ENCODE assay signal across 23 cellular contexts in the genomic region with DNA sequence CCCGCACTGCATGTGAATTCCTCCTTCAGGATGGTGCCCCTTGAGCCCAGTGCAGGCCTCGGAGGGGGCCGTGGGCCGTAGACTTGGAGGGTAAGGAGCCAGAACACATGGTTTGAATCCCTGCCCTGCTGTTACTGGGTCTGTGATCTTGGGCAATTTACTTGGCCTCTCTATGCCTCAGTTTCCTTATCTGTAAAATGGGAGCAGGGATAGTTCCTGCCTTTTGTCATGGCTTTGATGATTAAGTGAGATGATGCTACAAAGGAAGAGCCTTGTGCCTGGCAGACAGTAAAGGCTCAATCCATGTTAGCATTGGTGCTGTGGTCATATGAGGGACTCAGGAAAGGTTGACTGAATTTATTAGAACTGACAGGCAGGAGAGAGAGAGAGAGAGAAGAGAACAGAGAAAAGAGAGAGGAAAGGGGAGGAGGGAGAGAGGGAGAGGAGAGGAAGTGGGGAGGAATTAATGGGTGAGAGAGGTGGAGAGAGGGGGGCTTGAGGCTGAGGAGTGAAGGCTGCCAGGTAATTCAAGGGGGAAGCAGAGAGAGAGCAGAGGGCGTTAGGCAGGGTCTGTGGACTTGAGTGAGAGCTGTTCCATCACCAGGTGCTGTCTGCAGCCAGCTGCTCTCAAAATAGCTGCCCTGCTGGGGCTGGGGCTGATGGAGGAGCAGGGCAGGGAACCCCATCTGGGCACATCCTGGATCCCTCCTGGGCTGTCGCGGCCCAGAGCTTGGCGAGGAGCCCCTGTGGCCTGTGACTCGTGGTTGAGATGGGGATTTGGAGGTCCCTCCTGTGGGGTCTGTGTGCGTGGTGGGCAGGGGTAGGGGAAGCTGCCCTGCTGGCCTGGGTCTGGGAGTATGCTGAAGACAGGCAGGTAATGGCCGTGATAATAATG. TPM values are rescaled to one million over a fixed set of nuclear protein-coding genes. Genes with fewer than 3 reads are reported as not detected.
DNase-seq lines count a peak whose midpoint lies in the region; ATAC-seq and TF ChIP-seq lines count a peak whose summit lies in the region.
"Had no signal": no experiment of that assay in that cellular context is flagged by ENCODE, and none has a peak within 500 bp of the region (broad histone marks: within the 10 kb centered on the region; RNA-seq: fewer than 3 reads in every experiment).

No MANE protein-coding gene starts in this region.

- H3K9ac ChIP-seq in Loucy (ENCODE audit: low read depth, low read length, poor library complexity, severe bottlenecking) (peak overlapping the region; percentile 30), mammary epithelial cell (ENCODE audit: insufficient read depth, low read length) (no peak overlapping the region)

- in situ Hi-C loops in mammary epithelial cell (cut with MboI; ENCODE audit: low sequenced_read_pairs in 2 of 2), result loop anchor here in 1 of 2 donors (25.0 kb wide), 1 partner anchor 293 kb away; no protein-coding TSS in a partner anchor

- dilution Hi-C loops in mammary epithelial cell (cut with HindIII; ENCODE audit: low sequenced_read_pairs), result no loop called here

- no TSS peak for BruUV-seq in mammary epithelial cell (replicated peaks; lab: Mats Ljungman, UMichigan)

- intact Hi-C loops in activated CD4-positive, alpha-beta T cell treated with anti-CD3 and anti-CD28 coated beads, Interleukin-2, amount 10 ng/mL, durations not matched to agents 24 days and 14 days (cut with micrococcal nuclease), result no loop called here
- intact Hi-C loops in mammary epithelial cell (cut with micrococcal nuclease), result loop anchor here (5.0 kb wide), 1 partner anchor 93 kb away; no protein-coding TSS in a partner anchor

- H2AFZ ChIP-seq in Loucy (ENCODE audit: low read length) (no peak overlapping the region), mammary epithelial cell (ENCODE audit: low read depth, low read length) (no peak overlapping the region)

- H3K4me1 ChIP-seq in Loucy (ENCODE audit: insufficient read depth, low read length, poor library complexity, severe bottlenecking) (peaks cover 9% of the 10 kb centered on the region), mammary epithelial cell (ENCODE audit: insufficient read depth, low read length) (peaks cover 37% of the 10 kb centered on the region)
- H3K4me1 ChIP-seq: prostate gland had no signal

- peaks cover 6% of the 10 kb centered on the region for H3K9me3 Mint-ChIP-seq in activated CD4-positive, alpha-beta T cell treated with anti-CD3 and anti-CD28 coated beads, Interleukin-2, amount 10 ng/mL, durations not matched to agents 24 days and 14 days
- no peaks in the 10 kb centered on the region for H3K9me3 Mint-ChIP-seq in central memory CD8-positive, alpha-beta T cell
- no peaks in the 10 kb centered on the region for H3K9me3 Mint-ChIP-seq in stimulated activated effector memory CD8-positive, alpha-beta T cell treated with anti-CD3 and anti-CD28 coated beads, Interleukin-12 subunit alpha, Interleukin-12 subunit beta, amount 100 ng/mL, for 72 hours
- no peaks in the 10 kb centered on the region for H3K9me3 Mint-ChIP-seq in osteocyte (ENCODE audit: unreplicated experiment)
- H3K9me3 Mint-ChIP-seq: activated CD4-positive, alpha-beta memory T cell treated with anti-CD3 and anti-CD28 coated beads, Interleukin-2, amount 10 ng/mL, durations not matched to agents 7 days and 5 days; activated naive CD4-positive, alpha-beta T cell treated with anti-CD3 and anti-CD28 coated beads for 36 hours; nephron had no signal

- ATAC-seq in central memory CD8-positive, alpha-beta T cell (replicated peaks; ENCODE audit: extremely low read depth, poor library complexity, severe bottlenecking), result no peak
- ATAC-seq in stimulated activated effector memory CD8-positive, alpha-beta T cell treated with anti-CD3 and anti-CD28 coated beads, Interleukin-12 subunit alpha, Interleukin-12 subunit beta, amount 100 ng/mL, for 72 hours, result no peak
- ATAC-seq: HCT116, left lobe of liver, SK-N-SH treated with all-trans-retinoic acid at 6 μM for 48 hours had no signal

- peaks cover 6% of the 10 kb centered on the region; the same call in 1 of the 2 replicates for H3K36me3 ChIP-seq in Loucy (ENCODE audit: insufficient read depth, low read length)
- H3K36me3 ChIP-seq in mammary epithelial cell (ENCODE audit: insufficient read depth, low read length), result no peaks in the 10 kb centered on the region
- H3K36me3 ChIP-seq: prostate gland had no signal

- no peaks in the 10 kb centered on the region for H3F3A ChIP-seq in Loucy (ENCODE audit: low read depth)

- H4K20me1 ChIP-seq in Loucy (ENCODE audit: insufficient read depth, low read length, poor library complexity, severe bottlenecking) (no peaks in the 10 kb centered on the region), mammary epithelial cell (ENCODE audit: insufficient read depth, low read length) (no peaks in the 10 kb centered on the region)

- H3K9me3 ChIP-seq in Loucy (ENCODE audit: insufficient read depth, low read depth, low read length) (no peaks in the 10 kb centered on the region), mammary epithelial cell (replicated peaks; ENCODE audit: insufficient read depth, low read length) (no peaks in the 10 kb centered on the region)
- H3K9me3 ChIP-seq: prostate gland had no signal

- H3K27me3 ChIP-seq in Loucy (ENCODE audit: insufficient read depth, low read length, poor library complexity, severe bottlenecking) (no peaks in the 10 kb centered on the region), mammary epithelial cell (ENCODE audit: insufficient read depth, low read length) (no peaks in the 10 kb centered on the region)

- WGBS in mammary epithelial cell (ENCODE audit: low coverage, missing lambda C conversion rate), result 59% methylated on average over 9 of the region's 11 CpGs

- H3K27ac Mint-ChIP-seq in activated CD4-positive, alpha-beta T cell treated with anti-CD3 and anti-CD28 coated beads, Interleukin-2, amount 10 ng/mL, durations not matched to agents 24 days and 14 days, result peak overlapping the region; percentile 35
- H3K27ac Mint-ChIP-seq in central memory CD8-positive, alpha-beta T cell (ENCODE audit: low read depth), result peak overlapping the region; percentile 7
- H3K27ac Mint-ChIP-seq in stimulated activated effector memory CD8-positive, alpha-beta T cell treated with anti-CD3 and anti-CD28 coated beads, Interleukin-12 subunit alpha, Interleukin-12 subunit beta, amount 100 ng/mL, for 72 hours, result peak overlapping the region; percentile 23
- no peak overlapping the region for H3K27ac Mint-ChIP-seq in osteocyte (ENCODE audit: unreplicated experiment)
- H3K27ac Mint-ChIP-seq: activated CD4-positive, alpha-beta memory T cell treated with anti-CD3 and anti-CD28 coated beads, Interleukin-2, amount 10 ng/mL, durations not matched to agents 7 days and 5 days; activated naive CD4-positive, alpha-beta T cell treated with anti-CD3 and anti-CD28 coated beads for 36 hours; nephron had no signal

- H3K27ac ChIP-seq in mammary epithelial cell (ENCODE audit: insufficient read depth, low read depth, low read length), result no peak overlapping the region
- H3K27ac ChIP-seq: prostate gland had no signal

- H3K27me3 Mint-ChIP-seq in activated CD4-positive, alpha-beta T cell treated with anti-CD3 and anti-CD28 coated beads, Interleukin-2, amount 10 ng/mL, durations not matched to agents 24 days and 14 days, result no peaks in the 10 kb centered on the region
- no peaks in the 10 kb centered on the region for H3K27me3 Mint-ChIP-seq in central memory CD8-positive, alpha-beta T cell
- H3K27me3 Mint-ChIP-seq in osteocyte (ENCODE audit: unreplicated experiment), result no peaks in the 10 kb centered on the region
- H3K27me3 Mint-ChIP-seq: activated CD4-positive, alpha-beta memory T cell treated with anti-CD3 and anti-CD28 coated beads, Interleukin-2, amount 10 ng/mL, durations not matched to agents 7 days and 5 days had no signal

- H3K36me3 Mint-ChIP-seq in activated CD4-positive, alpha-beta T cell treated with anti-CD3 and anti-CD28 coated beads, Interleukin-2, amount 10 ng/mL, durations not matched to agents 24 days and 14 days (ENCODE audit: low read depth), result peaks cover 31% of the 10 kb centered on the region
- peaks cover 4% of the 10 kb centered on the region for H3K36me3 Mint-ChIP-seq in central memory CD8-positive, alpha-beta T cell (ENCODE audit: insufficient read depth)
- peaks cover 32% of the 10 kb centered on the region for H3K36me3 Mint-ChIP-seq in stimulated activated effector memory CD8-positive, alpha-beta T cell treated with anti-CD3 and anti-CD28 coated beads, Interleukin-12 subunit alpha, Interleukin-12 subunit beta, amount 100 ng/mL, for 72 hours
- H3K36me3 Mint-ChIP-seq in osteocyte (ENCODE audit: unreplicated experiment), result no peaks in the 10 kb centered on the region

- no peak overlapping the region for H3K4me3 Mint-ChIP-seq in activated CD4-positive, alpha-beta T cell treated with anti-CD3 and anti-CD28 coated beads, Interleukin-2, amount 10 ng/mL, durations not matched to agents 24 days and 14 days
- H3K4me3 Mint-ChIP-seq in central memory CD8-positive, alpha-beta T cell, result no peak overlapping the region
- H3K4me3 Mint-ChIP-seq in stimulated activated effector memory CD8-positive, alpha-beta T cell treated with anti-CD3 and anti-CD28 coated beads, Interleukin-12 subunit alpha, Interleukin-12 subunit beta, amount 100 ng/mL, for 72 hours, result no peak overlapping the region
- H3K4me3 Mint-ChIP-seq in osteocyte (ENCODE audit: unreplicated experiment), result no peak overlapping the region
- H3K4me3 Mint-ChIP-seq: activated CD4-positive, alpha-beta memory T cell treated with anti-CD3 and anti-CD28 coated beads, Interleukin-2, amount 10 ng/mL, durations not matched to agents 7 days and 5 days; activated naive CD4-positive, alpha-beta T cell treated with anti-CD3 and anti-CD28 coated beads for 36 hours; CD14-positive monocyte; nephron had no signal

- no peak for DNase-seq in activated CD4-positive, alpha-beta T cell treated with anti-CD3 and anti-CD28 coated beads, Interleukin-2, amount 10 ng/mL, durations not matched to agents 24 days and 14 days
- DNase-seq in activated CD4-positive, alpha-beta T cell treated with anti-CD3 and anti-CD28 coated beads for 4 hours, result no peak
- DNase-seq in central memory CD8-positive, alpha-beta T cell (ENCODE audit: low spot score in 2 of 2), result no peak
- no peak for DNase-seq in stimulated activated effector memory CD8-positive, alpha-beta T cell treated with anti-CD3 and anti-CD28 coated beads, Interleukin-12 subunit alpha, Interleukin-12 subunit beta, amount 100 ng/mL, for 72 hours (ENCODE audit: low spot score in 2 of 2)
- DNase-seq in osteocyte (ENCODE audit: extremely low spot score, unreplicated experiment) (no peak), mammary epithelial cell (no peak)
- DNase-seq: activated CD4-positive, alpha-beta memory T cell treated with anti-CD3 and anti-CD28 coated beads, Interleukin-2, amount 10 ng/mL, durations not matched to agents 7 days and 5 days; activated CD4-positive, CD25-positive, alpha-beta regulatory T cell; activated naive CD4-positive, alpha-beta T cell treated with anti-CD3 and anti-CD28 coated beads for 36 hours; aorta; DMS153; foreskin fibroblast; NCI-H1048; NCI-H2081 treated with DMSO at 0.1 percent for 48 hours; NCI-H526 treated with DMSO at 0.1 percent for 48 hours; T-helper 9 cell had no signal

- no peaks in the 10 kb centered on the region for H3K9me2 ChIP-seq in Loucy (replicated peaks; ENCODE audit: low read depth, low read length)

- no peak for TF ChIP-seq CTCF in Loucy (conservative IDR thresholded peaks at IDR 0.05; ENCODE audit: low read length)
- no peak for TF ChIP-seq CTCF in osteocyte (IDR thresholded peaks at IDR 0.05)
- no peak for TF ChIP-seq CTCF in mammary epithelial cell (conservative IDR thresholded peaks at IDR 0.05 in 1 of 2, IDR thresholded peaks at IDR 0.05 in 1 of 2; ENCODE audit: extremely low read depth in 1 of 2, insufficient read depth in 1 of 2, low read depth in 1 of 2, low read length in 2 of 2)

- H3K4me3 ChIP-seq in Loucy (ENCODE audit: low read length, poor library complexity, severe bottlenecking) (no peak overlapping the region), mammary epithelial cell (replicated peaks in 1 of 3; ENCODE audit: insufficient read depth in 1 of 3, low read depth in 2 of 3, low read length in 3 of 3) (no peak overlapping the region)
- H3K4me3 ChIP-seq: prostate gland had no signal

- CTCF ChIA-PET in mammary epithelial cell (lab: Charles Lee; ENCODE audit: low non-redundant PET), result no interaction called here

- H3K4me1 Mint-ChIP-seq in activated CD4-positive, alpha-beta T cell treated with anti-CD3 and anti-CD28 coated beads, Interleukin-2, amount 10 ng/mL, durations not matched to agents 24 days and 14 days, result peaks cover 10% of the 10 kb centered on the region
- H3K4me1 Mint-ChIP-seq in central memory CD8-positive, alpha-beta T cell, result peaks cover 6% of the 10 kb centered on the region
- peaks cover 21% of the 10 kb centered on the region for H3K4me1 Mint-ChIP-seq in stimulated activated effector memory CD8-positive, alpha-beta T cell treated with anti-CD3 and anti-CD28 coated beads, Interleukin-12 subunit alpha, Interleukin-12 subunit beta, amount 100 ng/mL, for 72 hours
- H3K4me1 Mint-ChIP-seq in osteocyte (ENCODE audit: unreplicated experiment), result peaks cover 25% of the 10 kb centered on the region

- H3K79me2 ChIP-seq in Loucy (ENCODE audit: insufficient read depth, low read length) (no peaks in the 10 kb centered on the region), mammary epithelial cell (ENCODE audit: insufficient read depth, low read length) (no peaks in the 10 kb centered on the region)

- no peak overlapping the region for H3K4me2 ChIP-seq in Loucy (ENCODE audit: low read depth, low read length, poor library complexity, severe bottlenecking)
- no peak overlapping the region for H3K4me2 ChIP-seq in mammary epithelial cell (ENCODE audit: insufficient read depth, low read depth, low read length)

RNA-seq across cellular contexts. Expression of a gene that starts 44.1 kb away (rescaled TPM):
- total RNA-seq in activated CD4-positive, alpha-beta T cell treated with anti-CD3 and anti-CD28 coated beads, Interleukin-2, amount 10 ng/mL, durations not matched to agents 24 days and 14 days, result 334 and 343 TPM in 2 replicates
- total RNA-seq in osteocyte, result 26.4 and 28.5 TPM in 2 replicates
- total RNA-seq in mammary epithelial cell, result 10 to 100 TPM; 12.0 to 72.5 TPM
- polyA plus RNA-seq in mammary epithelial cell, result 91.1 TPM
- polyA minus RNA-seq in mammary epithelial cell, result 92.6 TPM
